ENCODE assay signal across 20 cellular contexts in genomic region chr11:77236901-77237300, GRCh38.
"Had no signal": no experiment of that assay in that cellular context is flagged by ENCODE, and none has a peak within 500 bp of the region (broad histone marks: within the 10 kb centered on the region; RNA-seq: fewer than 3 reads in every experiment).

No MANE protein-coding gene starts in this region.

- H3K4me3 Mint-ChIP-seq: activated CD4-positive, alpha-beta memory T cell treated with anti-CD3 and anti-CD28 coated beads, Interleukin-2, amount 10 ng/mL, durations not matched to agents 7 days and 5 days; activated CD8-positive, alpha-beta memory T cell treated with anti-CD3 and anti-CD28 coated beads, Interleukin-2, amount 10 ng/mL, durations not matched to agents 7 days and 5 days; activated naive CD8-positive, alpha-beta T cell; mesothelial cell of epicardium; nephron progenitor cell; stimulated activated effector memory CD8-positive, alpha-beta T cell treated with anti-CD3 and anti-CD28 coated beads, Interleukin-12 subunit alpha, Interleukin-12 subunit beta, amount 100 ng/mL, for 72 hours; type B pancreatic cell had no signal

- H3K27me3 ChIP-seq: body of pancreas, dorsolateral prefrontal cortex, stomach had no signal

- H3K27ac ChIP-seq: body of pancreas, dorsolateral prefrontal cortex, lower lobe of right lung, stomach had no signal

- H3K36me3 Mint-ChIP-seq: activated CD8-positive, alpha-beta memory T cell treated with anti-CD3 and anti-CD28 coated beads, Interleukin-2, amount 10 ng/mL, durations not matched to agents 7 days and 5 days; activated naive CD8-positive, alpha-beta T cell; mesothelial cell of epicardium; stimulated activated effector memory CD8-positive, alpha-beta T cell treated with anti-CD3 and anti-CD28 coated beads, Interleukin-12 subunit alpha, Interleukin-12 subunit beta, amount 100 ng/mL, for 72 hours; type B pancreatic cell had no signal

- H3K27ac Mint-ChIP-seq: activated CD4-positive, alpha-beta memory T cell treated with anti-CD3 and anti-CD28 coated beads, Interleukin-2, amount 10 ng/mL, durations not matched to agents 7 days and 5 days; activated CD8-positive, alpha-beta memory T cell treated with anti-CD3 and anti-CD28 coated beads, Interleukin-2, amount 10 ng/mL, durations not matched to agents 7 days and 5 days; activated naive CD8-positive, alpha-beta T cell; mesothelial cell of epicardium; nephron progenitor cell; stimulated activated effector memory CD8-positive, alpha-beta T cell treated with anti-CD3 and anti-CD28 coated beads, Interleukin-12 subunit alpha, Interleukin-12 subunit beta, amount 100 ng/mL, for 72 hours; type B pancreatic cell had no signal

- ATAC-seq: activated CD8-positive, alpha-beta memory T cell treated with anti-CD3 and anti-CD28 coated beads, Interleukin-2, amount 10 ng/mL, durations not matched to agents 7 days and 5 days; body of pancreas; lower lobe of right lung; sciatic nerve; stimulated activated effector memory CD8-positive, alpha-beta T cell treated with anti-CD3 and anti-CD28 coated beads, Interleukin-12 subunit alpha, Interleukin-12 subunit beta, amount 100 ng/mL, for 72 hours had no signal

- H3K9me3 Mint-ChIP-seq: stimulated activated effector memory CD8-positive, alpha-beta T cell treated with anti-CD3 and anti-CD28 coated beads, Interleukin-12 subunit alpha, Interleukin-12 subunit beta, amount 100 ng/mL, for 72 hours had no signal

- H3K4me3 ChIP-seq: body of pancreas, dorsolateral prefrontal cortex, lower lobe of right lung, stomach had no signal

- H3K4me1 Mint-ChIP-seq: activated CD4-positive, alpha-beta memory T cell treated with anti-CD3 and anti-CD28 coated beads, Interleukin-2, amount 10 ng/mL, durations not matched to agents 7 days and 5 days; activated CD8-positive, alpha-beta memory T cell treated with anti-CD3 and anti-CD28 coated beads, Interleukin-2, amount 10 ng/mL, durations not matched to agents 7 days and 5 days; mesothelial cell of epicardium; nephron progenitor cell; stimulated activated effector memory CD8-positive, alpha-beta T cell treated with anti-CD3 and anti-CD28 coated beads, Interleukin-12 subunit alpha, Interleukin-12 subunit beta, amount 100 ng/mL, for 72 hours had no signal

- H3K4me1 ChIP-seq: lower lobe of right lung had no signal

- DNase-seq: activated CD4-positive, alpha-beta memory T cell treated with anti-CD3 and anti-CD28 coated beads, Interleukin-2, amount 10 ng/mL, durations not matched to agents 7 days and 5 days; activated CD4-positive, alpha-beta T cell treated with anti-CD3 and anti-CD28 coated beads for 48 hours; activated CD4-positive, CD25-positive, alpha-beta regulatory T cell; activated CD8-positive, alpha-beta memory T cell treated with anti-CD3 and anti-CD28 coated beads, Interleukin-2, amount 10 ng/mL, durations not matched to agents 7 days and 5 days; amniotic stem cell; body of pancreas; dorsolateral prefrontal cortex; hippocampal formation; lower lobe of right lung; nephron progenitor cell; nucleus accumbens; stimulated activated CD4-positive, alpha-beta T cell treated with anti-CD3 and anti-CD28 coated beads, Interleukin-4, amount 100 ng/mL, for 24 hours; stomach; SW 1271; T-helper 2 cell had no signal

- H3K27me3 Mint-ChIP-seq: type B pancreatic cell had no signal
